In genomic region chr16:14051110-14051729, GRCh38 we compare ENCODE assay signal across 1 cellular context.
TF ChIP-seq lines count a peak whose summit lies in the region.

No MANE protein-coding gene starts in this region.

TF ChIP-seq in HepG2, 621 proteins besides CTCF, POLR2A, EP300 and RAD21 (continued from another document):
- TF ChIP-seq ZNF646 (CRISPR knock-in tag; IDR thresholded peaks at IDR 0.05) (peak; percentile 83), ARNT (IDR thresholded peaks at IDR 0.05) (no peak; the same call in 1 of the 2 replicates), MZF1 (CRISPR knock-in tag; IDR thresholded peaks at IDR 0.05; ENCODE audit: borderline replicate concordance) (no peak), POGK (CRISPR knock-in tag; conservative IDR thresholded peaks at IDR 0.05) (no peak), DNMT1 (CRISPR knock-in tag; IDR thresholded peaks at IDR 0.05) (no peak), TRIM22 (IDR thresholded peaks at IDR 0.05) (peak; percentile 94), PHB2 (IDR thresholded peaks at IDR 0.05; ENCODE audit: partially characterized antibody) (peak; percentile 93), ZBTB40 (IDR thresholded peaks at IDR 0.05) (peak; percentile 24; the same call in 1 of the 2 replicates), ZBTB40 (CRISPR knock-in tag; IDR thresholded peaks at IDR 0.05) (no peak), ZNF326 (CRISPR knock-in tag; IDR thresholded peaks at IDR 0.05; ENCODE audit: borderline replicate concordance) (no peak), BCLAF1 (IDR thresholded peaks at IDR 0.05) (no peak)
